Comparison of ENCODE assay signal across 9 cellular contexts in the genomic region with DNA sequence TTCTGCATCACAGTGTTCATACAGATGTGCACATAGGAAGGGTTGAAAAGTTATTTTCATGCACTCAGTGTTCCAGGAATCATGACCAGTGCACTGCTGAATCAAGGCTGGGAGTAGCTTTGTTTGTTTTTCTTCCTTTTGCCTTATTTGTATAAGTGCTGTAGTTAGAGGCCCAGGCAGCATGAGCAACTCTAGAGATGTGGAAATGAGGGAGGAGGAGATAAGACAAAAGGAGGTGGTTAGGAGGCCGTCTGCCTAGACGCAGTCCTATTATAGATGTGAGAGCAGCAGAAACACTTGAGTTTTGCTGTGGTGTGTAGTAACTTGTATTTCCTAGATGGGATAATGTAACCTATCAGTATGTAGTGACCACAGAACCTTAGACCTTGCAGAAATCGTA.
A peak's percentile ranks its signal among the peaks of the same experiment; 100 is the strongest.
DNase-seq lines count a peak whose midpoint lies in the region; ATAC-seq and TF ChIP-seq lines count a peak whose summit lies in the region.
"Had no signal": no experiment of that assay in that cellular context is flagged by ENCODE, and none has a peak within 500 bp of the region (broad histone marks: within the 10 kb centered on the region; RNA-seq: fewer than 3 reads in every experiment).

No MANE protein-coding gene starts in this region.

- CTCF ChIA-PET in Caco-2 (lab: Charles Lee), result no interaction called here
- CTCF ChIA-PET in activated CD4-positive, alpha-beta T cell treated with anti-CD3 and anti-CD28 coated beads for 36 hours (lab: Charles Lee), result no interaction called here

- BruUV-seq in Caco-2 (replicated peaks; lab: Mats Ljungman, UMichigan), result no TSS peak

- POLR2A ChIA-PET in Caco-2 (lab: Charles Lee), result no interaction called here
- POLR2A ChIA-PET in activated CD4-positive, alpha-beta T cell treated with anti-CD3 and anti-CD28 coated beads for 36 hours (lab: Charles Lee), result no interaction called here

- no peak overlapping the region for H3K27ac Mint-ChIP-seq in Caco-2 (ENCODE audit: unreplicated experiment)
- H3K27ac Mint-ChIP-seq in natural killer cell treated with Interleukin-12 subunit alpha and Interleukin-12 subunit beta and Interleukin-15 and Interleukin-18, amount 100 ng/mL, for 72 hours, result no peak overlapping the region
- no peak overlapping the region for H3K27ac Mint-ChIP-seq in activated CD4-positive, alpha-beta T cell treated with anti-CD3 and anti-CD28 coated beads for 36 hours

- intact Hi-C loops in Caco-2 (cut with micrococcal nuclease; ENCODE audit: unreplicated experiment), result no loop called here
- intact Hi-C loops in activated CD4-positive, alpha-beta T cell treated with anti-CD3 and anti-CD28 coated beads for 36 hours (cut with DNase I, micrococcal nuclease), result no loop called here

- peaks cover 4% of the 10 kb centered on the region for H3K36me3 Mint-ChIP-seq in Caco-2 (ENCODE audit: insufficient read depth, unreplicated experiment)
- no peaks in the 10 kb centered on the region for H3K36me3 Mint-ChIP-seq in natural killer cell treated with Interleukin-12 subunit alpha and Interleukin-12 subunit beta and Interleukin-15 and Interleukin-18, amount 100 ng/mL, for 72 hours
- no peaks in the 10 kb centered on the region for H3K36me3 Mint-ChIP-seq in activated CD4-positive, alpha-beta T cell treated with anti-CD3 and anti-CD28 coated beads for 36 hours (ENCODE audit: low read depth)

- no peak overlapping the region for H3K4me3 Mint-ChIP-seq in Caco-2 (ENCODE audit: unreplicated experiment)
- no peak overlapping the region for H3K4me3 Mint-ChIP-seq in natural killer cell treated with Interleukin-12 subunit alpha and Interleukin-12 subunit beta and Interleukin-15 and Interleukin-18, amount 100 ng/mL, for 72 hours
- H3K4me3 Mint-ChIP-seq in activated CD4-positive, alpha-beta T cell treated with anti-CD3 and anti-CD28 coated beads for 36 hours, result no peak overlapping the region

- ATAC-seq in esophagus mucosa (peak; percentile 71), GM19463 (IDR thresholded peaks at IDR 0.05; ENCODE audit: unreplicated experiment) (no peak)
- ATAC-seq in natural killer cell treated with Interleukin-12 subunit alpha and Interleukin-12 subunit beta and Interleukin-15 and Interleukin-18, amount 100 ng/mL, for 72 hours, result no peak
- no peak for ATAC-seq in activated CD4-positive, alpha-beta T cell treated with anti-CD3 and anti-CD28 coated beads for 36 hours
- ATAC-seq: psoas muscle had no signal

- TF ChIP-seq CTCF in Caco-2 (IDR thresholded peaks at IDR 0.05; ENCODE audit: insufficient read depth in 1 of 2, low read depth in 1 of 2, low read length in 1 of 2, severe bottlenecking in 1 of 2, unreplicated experiment in 1 of 2), result no peak

- DNase-seq in Caco-2, result peak; percentile 46 to 50
- peak; percentile 12 for DNase-seq in NCI-H526 treated with DMSO at 0.1 percent for 48 hours (lab: John Stamatoyannopoulos, UW)
- DNase-seq in myocyte (ENCODE audit: low read depth), result peak; percentile 32
- DNase-seq in natural killer cell treated with Interleukin-12 subunit alpha and Interleukin-12 subunit beta and Interleukin-15 and Interleukin-18, amount 100 ng/mL, for 72 hours (ENCODE audit: low spot score), result no peak
- DNase-seq in activated CD8-positive, alpha-beta memory T cell treated with anti-CD3 and anti-CD28 coated beads, Interleukin-2, amount 50 U/mL, for 48 hours, result no peak
- DNase-seq in activated CD4-positive, alpha-beta T cell treated with anti-CD3 and anti-CD28 coated beads for 36 hours, result no peak
- DNase-seq: psoas muscle had no signal

- H3K4me1 ChIP-seq in Caco-2, result peaks cover 40% of the 10 kb centered on the region

- H3K27me3 ChIP-seq in Caco-2 (replicated peaks; ENCODE audit: control insufficient read depth, insufficient read depth, low read length), result no peaks in the 10 kb centered on the region

- no peaks in the 10 kb centered on the region for H3K27me3 Mint-ChIP-seq in Caco-2 (ENCODE audit: insufficient read depth, unreplicated experiment)
- H3K27me3 Mint-ChIP-seq in natural killer cell treated with Interleukin-12 subunit alpha and Interleukin-12 subunit beta and Interleukin-15 and Interleukin-18, amount 100 ng/mL, for 72 hours, result peaks cover 3 to 7% of the 10 kb centered on the region in 2 donors
- H3K27me3 Mint-ChIP-seq in activated CD4-positive, alpha-beta T cell treated with anti-CD3 and anti-CD28 coated beads for 36 hours, result peaks cover 10% of the 10 kb centered on the region

- no peaks in the 10 kb centered on the region for H3K36me3 ChIP-seq in Caco-2 (ENCODE audit: control insufficient read depth, insufficient read depth, low read length)

- H3K4me3 ChIP-seq in Caco-2 (ENCODE audit: low read depth, low read length), result no peak overlapping the region
- H3K4me3 ChIP-seq: psoas muscle had no signal

- peaks cover 38% of the 10 kb centered on the region for H3K4me1 Mint-ChIP-seq in Caco-2 (ENCODE audit: low read depth, unreplicated experiment)
- peaks cover 0 to 6% of the 10 kb centered on the region in 2 donors for H3K4me1 Mint-ChIP-seq in natural killer cell treated with Interleukin-12 subunit alpha and Interleukin-12 subunit beta and Interleukin-15 and Interleukin-18, amount 100 ng/mL, for 72 hours (ENCODE audit: low read depth in 2 of 2)
- H3K4me1 Mint-ChIP-seq in activated CD4-positive, alpha-beta T cell treated with anti-CD3 and anti-CD28 coated beads for 36 hours, result no peaks in the 10 kb centered on the region

- no peaks in the 10 kb centered on the region for H3K9me3 ChIP-seq in Caco-2
- H3K9me3 ChIP-seq: psoas muscle had no signal

- no peaks in the 10 kb centered on the region for H3K9me3 Mint-ChIP-seq in Caco-2 (ENCODE audit: unreplicated experiment)
- no peaks in the 10 kb centered on the region for H3K9me3 Mint-ChIP-seq in natural killer cell treated with Interleukin-12 subunit alpha and Interleukin-12 subunit beta and Interleukin-15 and Interleukin-18, amount 100 ng/mL, for 72 hours
- no peaks in the 10 kb centered on the region for H3K9me3 Mint-ChIP-seq in activated CD4-positive, alpha-beta T cell treated with anti-CD3 and anti-CD28 coated beads for 36 hours (ENCODE audit: low read depth)

Comparison
In these comparisons a context has a peak if more than half of its experiments do, and no peak if none do; other contexts are left out.
1. DNase-seq: peak in Caco-2 (2 of 2), NCI-H526 treated with DMSO at 0.1 percent for 48 hours (single experiment) and myocyte (single experiment); none in natural killer cell treated with Interleukin-12 subunit alpha and Interleukin-12 subunit beta and Interleukin-15 and Interleukin-18, amount 100 ng/mL, for 72 hours (single experiment), activated CD8-positive, alpha-beta memory T cell treated with anti-CD3 and anti-CD28 coated beads, Interleukin-2, amount 50 U/mL, for 48 hours (single experiment) and activated CD4-positive, alpha-beta T cell treated with anti-CD3 and anti-CD28 coated beads for 36 hours (single experiment).